Comparison of ENCODE assay signal across 8 cellular contexts in the genomic region with DNA sequence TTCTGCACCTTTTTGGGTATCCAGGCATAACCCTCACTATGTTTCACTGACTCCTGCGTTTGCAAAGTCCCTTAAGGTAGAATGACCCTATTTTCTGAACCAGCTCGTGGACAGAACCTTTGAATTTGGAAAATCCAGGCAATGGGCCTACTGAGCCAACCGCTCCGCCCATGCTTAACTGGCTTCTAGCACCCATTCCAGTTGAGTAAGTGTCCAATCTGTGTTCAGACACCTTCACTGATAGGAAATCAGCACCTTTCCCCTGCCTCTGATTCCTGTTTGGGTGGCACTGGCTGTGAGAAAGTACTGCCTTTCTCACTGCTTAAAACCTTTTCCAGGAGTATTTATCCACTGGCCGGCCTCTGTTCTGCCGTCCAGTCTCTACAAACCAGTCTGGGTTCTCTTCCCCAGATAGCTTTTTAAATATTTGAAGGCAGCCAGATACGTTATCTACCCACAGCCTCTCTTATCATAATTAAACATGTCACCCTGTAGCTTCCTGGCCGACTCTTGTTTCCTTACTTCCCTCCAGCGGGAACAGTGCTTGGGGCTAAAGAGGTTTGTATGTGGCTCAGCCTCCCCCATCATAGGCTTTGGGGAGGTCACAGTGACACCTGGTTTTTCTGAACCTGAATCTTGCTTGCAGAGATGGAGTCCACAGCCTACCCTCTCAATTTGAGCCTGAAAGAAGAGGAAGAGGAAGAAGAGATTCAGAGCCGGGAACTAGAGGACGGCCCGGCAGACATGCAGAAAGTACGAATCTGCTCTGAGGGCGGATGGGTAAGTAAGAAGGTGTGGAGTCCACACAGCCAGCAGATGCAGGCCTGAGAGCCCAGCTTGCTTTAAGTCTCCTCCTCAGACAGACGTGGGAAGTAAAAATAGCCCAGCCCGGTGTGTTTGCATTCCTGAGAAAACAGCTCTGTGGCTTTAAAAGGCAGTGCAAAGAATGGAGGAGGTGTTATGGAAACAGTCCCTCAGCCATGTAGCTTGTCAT. TPM values are rescaled to one million over a fixed set of nuclear protein-coding genes. Genes with fewer than 3 reads are reported as not detected.
A peak's percentile ranks its signal among the peaks of the same experiment; 100 is the strongest.
DNase-seq lines count a peak whose midpoint lies in the region; ATAC-seq and TF ChIP-seq lines count a peak whose summit lies in the region.

No MANE protein-coding gene starts in this region.

- 36% methylated on average over 13 of the region's 16 CpGs for WGBS in mammary epithelial cell (ENCODE audit: low coverage, missing lambda C conversion rate)
- 52% methylated on average over 16 of the region's 16 CpGs for WGBS in liver

- H3K27me3 ChIP-seq in BLaER1 (no peaks in the 10 kb centered on the region), MG63 (no peaks in the 10 kb centered on the region), mammary epithelial cell (ENCODE audit: insufficient read depth, low read length) (no peaks in the 10 kb centered on the region), liver (ENCODE audit: control insufficient read depth in 4 of 4, insufficient read depth in 4 of 4, low read length in 3 of 4) (no peaks in the 10 kb centered on the region), tibial artery (no peaks in the 10 kb centered on the region)

- no peak for TF ChIP-seq CTCF in mammary epithelial cell (conservative IDR thresholded peaks at IDR 0.05 in 1 of 2, IDR thresholded peaks at IDR 0.05 in 1 of 2; ENCODE audit: extremely low read depth in 1 of 2, insufficient read depth in 1 of 2, low read depth in 1 of 2, low read length in 2 of 2)
- TF ChIP-seq CTCF in liver (IDR thresholded peaks at IDR 0.05; ENCODE audit: low read depth, low read length, missing input control) = no peak
- no peak for TF ChIP-seq CTCF in tibial artery (IDR thresholded peaks at IDR 0.05)

- in situ Hi-C loops in mammary epithelial cell (cut with MboI; ENCODE audit: low sequenced_read_pairs in 2 of 2) = no loop called here

- H3K36me3 ChIP-seq in BLaER1 (peaks cover 50% of the 10 kb centered on the region), MG63 (peaks cover 56% of the 10 kb centered on the region), mammary epithelial cell (ENCODE audit: insufficient read depth, low read length) (peaks cover 31% of the 10 kb centered on the region), liver (ENCODE audit: control insufficient read depth in 4 of 4, insufficient read depth in 3 of 4, low read depth in 1 of 4, low read length in 3 of 4) (peaks cover 5 to 40% (median 27%) of the 10 kb centered on the region in 4 donors), tibial artery (peaks cover 23 to 48% (median 35%) of the 10 kb centered on the region in 3 donors)

- intact Hi-C loops in mammary epithelial cell (cut with micrococcal nuclease) = no loop called here
- intact Hi-C loops in tibial artery (cut with DNase I; ENCODE audit: low total_unique reads) = loop anchor here (5.0 kb wide), 1 partner anchor 37 kb away; the partner anchor contains the start of gene TADA1

- H3K27ac ChIP-seq in BLaER1 (peak overlapping the region; percentile 92), mammary epithelial cell (ENCODE audit: insufficient read depth, low read depth, low read length) (no peak overlapping the region), liver (ENCODE audit: low read depth in 1 of 2, low read length in 2 of 2) (peak overlapping the region in 1 of 2 donors; percentile 30), tibial artery (peak overlapping the region; percentile 87)

- H2AFZ ChIP-seq in mammary epithelial cell (ENCODE audit: low read depth, low read length) = peak overlapping the region; percentile 68

- CTCF ChIA-PET in mammary epithelial cell (lab: Charles Lee; ENCODE audit: low non-redundant PET) = no interaction called here

- no peak for TF ChIP-seq RAD21 in liver (IDR thresholded peaks at IDR 0.05)

- H3K9ac ChIP-seq in BLaER1 (peak overlapping the region; percentile 90), mammary epithelial cell (ENCODE audit: insufficient read depth, low read length) (peak overlapping the region; percentile 50), liver (ENCODE audit: low read depth in 1 of 2, low read length in 2 of 2) (peak overlapping the region in 1 of 2 donors; percentile 45)

- peak overlapping the region; percentile 80 for H3K4me3 ChIP-seq in BLaER1
- H3K4me3 ChIP-seq in MG63 = peak overlapping the region; percentile 78
- H3K4me3 ChIP-seq in mammary epithelial cell (replicated peaks in 1 of 3; ENCODE audit: insufficient read depth in 1 of 3, low read depth in 2 of 3, low read length in 3 of 3) = peak overlapping the region; percentile 59 to 61 (median 61)
- peak overlapping the region; percentile 61 to 90 (median 75) for H3K4me3 ChIP-seq in liver (ENCODE audit: low read depth in 1 of 3, low read length in 3 of 3)
- H3K4me3 ChIP-seq in tibial artery = peak overlapping the region; percentile 63 to 84

- peaks cover 55% of the 10 kb centered on the region for H3K79me2 ChIP-seq in mammary epithelial cell (ENCODE audit: insufficient read depth, low read length)

- H4K20me1 ChIP-seq in BLaER1 = peaks cover 54% of the 10 kb centered on the region
- no peaks in the 10 kb centered on the region for H4K20me1 ChIP-seq in mammary epithelial cell (ENCODE audit: insufficient read depth, low read length)

- DNase-seq in MG63 (no peak), mammary epithelial cell (peak; percentile 17), tibial artery (no peak)

- BruUV-seq in mammary epithelial cell (replicated peaks; lab: Mats Ljungman, UMichigan) = TSS peak; percentile 27

- no peak for ATAC-seq in HG03432 (IDR thresholded peaks at IDR 0.05; ENCODE audit: unreplicated experiment)
- no peak for ATAC-seq in GM19351 (IDR thresholded peaks at IDR 0.05; ENCODE audit: unreplicated experiment)
- ATAC-seq in GM21717 (IDR thresholded peaks at IDR 0.05; ENCODE audit: unreplicated experiment) = no peak

- dilution Hi-C loops in mammary epithelial cell (cut with HindIII; ENCODE audit: low sequenced_read_pairs) = no loop called here

- H3K9me3 ChIP-seq in BLaER1 (no peaks in the 10 kb centered on the region), MG63 (no peaks in the 10 kb centered on the region), mammary epithelial cell (replicated peaks; ENCODE audit: insufficient read depth, low read length) (no peaks in the 10 kb centered on the region), liver (ENCODE audit: control insufficient read depth in 4 of 4, low read length in 3 of 4) (no peaks in the 10 kb centered on the region), tibial artery (no peaks in the 10 kb centered on the region)

- H3K4me2 ChIP-seq in BLaER1 (peak overlapping the region; percentile 91), mammary epithelial cell (ENCODE audit: insufficient read depth, low read depth, low read length) (peak overlapping the region; percentile 92)

- H3K4me1 ChIP-seq in BLaER1 (peaks cover 29% of the 10 kb centered on the region), mammary epithelial cell (ENCODE audit: insufficient read depth, low read length) (peaks cover 30% of the 10 kb centered on the region), liver (ENCODE audit: control insufficient read depth in 4 of 4, insufficient read depth in 4 of 4, low read length in 3 of 4) (peaks cover 2 to 27% (median 17%) of the 10 kb centered on the region in 4 donors), tibial artery (peaks cover 0 to 63% (median 55%) of the 10 kb centered on the region in 4 donors)

TF ChIP-seq in liver, 16 proteins besides CTCF, POLR2A, EP300 and RAD21 (continues in another document):
- TF ChIP-seq, protein P1, sequence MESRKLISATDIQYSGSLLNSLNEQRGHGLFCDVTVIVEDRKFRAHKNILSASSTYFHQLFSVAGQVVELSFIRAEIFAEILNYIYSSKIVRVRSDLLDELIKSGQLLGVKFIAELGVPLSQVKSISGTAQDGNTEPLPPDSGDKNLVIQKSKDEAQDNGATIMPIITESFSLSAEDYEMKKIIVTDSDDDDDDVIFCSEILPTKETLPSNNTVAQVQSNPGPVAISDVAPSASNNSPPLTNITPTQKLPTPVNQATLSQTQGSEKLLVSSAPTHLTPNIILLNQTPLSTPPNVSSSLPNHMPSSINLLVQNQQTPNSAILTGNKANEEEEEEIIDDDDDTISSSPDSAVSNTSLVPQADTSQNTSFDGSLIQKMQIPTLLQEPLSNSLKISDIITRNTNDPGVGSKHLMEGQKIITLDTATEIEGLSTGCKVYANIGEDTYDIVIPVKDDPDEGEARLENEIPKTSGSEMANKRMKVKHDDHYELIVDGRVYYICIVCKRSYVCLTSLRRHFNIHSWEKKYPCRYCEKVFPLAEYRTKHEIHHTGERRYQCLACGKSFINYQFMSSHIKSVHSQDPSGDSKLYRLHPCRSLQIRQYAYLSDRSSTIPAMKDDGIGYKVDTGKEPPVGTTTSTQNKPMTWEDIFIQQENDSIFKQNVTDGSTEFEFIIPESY (IDR thresholded peaks at IDR 0.05) = no peak
- no peak for TF ChIP-seq HNF4G (IDR thresholded peaks at IDR 0.05)
- TF ChIP-seq FOXA1 (IDR thresholded peaks at IDR 0.05) = no peak
- TF ChIP-seq, protein P2, sequence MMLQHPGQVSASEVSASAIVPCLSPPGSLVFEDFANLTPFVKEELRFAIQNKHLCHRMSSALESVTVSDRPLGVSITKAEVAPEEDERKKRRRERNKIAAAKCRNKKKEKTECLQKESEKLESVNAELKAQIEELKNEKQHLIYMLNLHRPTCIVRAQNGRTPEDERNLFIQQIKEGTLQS (IDR thresholded peaks at IDR 0.05) = no peak
- no peak for TF ChIP-seq GABPA (IDR thresholded peaks at IDR 0.05 in 1 of 2, conservative IDR thresholded peaks at IDR 0.05 in 1 of 2)

RNA-seq across cellular contexts. Expression of gene POGK, which starts 1.3 kb away (rescaled TPM):
- 70.1 and 89.1 TPM in 2 replicates for total RNA-seq in MG63 (2014; rRNA removed; shearing (Covaris generic); ENCODE audit: low replicate concordance)
- 10 to 100 TPM; 28.7 to 36.2 TPM for total RNA-seq in mammary epithelial cell
- polyA plus RNA-seq in mammary epithelial cell = 14.4 TPM
- polyA minus RNA-seq in mammary epithelial cell = 35.9 TPM
- 10 to 100 TPM in 1 of 2 donors, 1 to 10 TPM in 1; 6.8 to 14.1 TPM for total RNA-seq in liver
- polyA plus RNA-seq in liver = 1 to 10 TPM; 4.2 to 6.6 TPM

RNA-seq across cellular contexts. Expression of gene TADA1, which starts 35.5 kb away (rescaled TPM):
- total RNA-seq in MG63 (2014; rRNA removed; shearing (Covaris generic); ENCODE audit: low replicate concordance) = 19.5 and 28.4 TPM in 2 replicates
- total RNA-seq in mammary epithelial cell = 10 to 100 TPM in 1 of 2 donors, 1 to 10 TPM in 1; 8.6 to 13.5 TPM
- 9.7 TPM for polyA plus RNA-seq in mammary epithelial cell
- polyA minus RNA-seq in mammary epithelial cell = 8.5 TPM
- 10 to 100 TPM; 12.9 to 17.1 TPM for total RNA-seq in liver
- 10 to 100 TPM in 1 of 2 donors, 1 to 10 TPM in 1; 9.1 to 21.3 TPM for polyA plus RNA-seq in liver
